8 cellular contexts compared by ENCODE assay signal in the genomic region with DNA sequence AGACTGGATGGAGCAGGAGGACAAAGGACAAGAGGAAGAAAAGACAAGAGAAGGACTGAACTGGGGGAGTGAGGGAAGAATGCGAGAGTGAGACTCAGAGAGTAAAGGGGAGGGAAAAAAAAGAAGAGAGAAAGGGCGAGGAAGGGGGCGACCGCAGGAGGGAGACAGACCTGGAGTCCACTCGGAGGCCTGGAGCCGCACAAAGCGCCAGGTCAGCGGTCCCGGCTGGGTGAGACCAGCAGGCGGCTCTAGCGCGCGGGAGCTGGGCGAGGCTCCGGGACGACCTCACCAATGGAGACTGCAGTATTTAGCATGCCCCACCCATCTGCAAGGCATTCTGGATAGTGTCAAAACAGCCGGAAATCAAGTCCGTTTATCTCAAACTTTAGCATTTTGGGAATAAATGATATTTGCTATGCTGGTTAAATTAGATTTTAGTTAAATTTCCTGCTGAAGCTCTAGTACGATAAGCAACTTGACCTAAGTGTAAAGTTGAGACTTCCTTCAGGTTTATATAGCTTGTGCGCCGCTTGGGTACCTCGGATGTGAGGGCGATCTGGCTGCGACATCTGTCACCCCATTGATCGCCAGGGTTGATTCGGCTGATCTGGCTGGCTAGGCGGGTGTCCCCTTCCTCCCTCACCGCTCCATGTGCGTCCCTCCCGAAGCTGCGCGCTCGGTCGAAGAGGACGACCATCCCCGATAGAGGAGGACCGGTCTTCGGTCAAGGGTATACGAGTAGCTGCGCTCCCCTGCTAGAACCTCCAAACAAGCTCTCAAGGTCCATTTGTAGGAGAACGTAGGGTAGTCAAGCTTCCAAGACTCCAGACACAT. TPM values are rescaled to one million over a fixed set of nuclear protein-coding genes. Genes with fewer than 3 reads are reported as not detected.
A peak's percentile ranks its signal among the peaks of the same experiment; 100 is the strongest.
DNase-seq lines count a peak whose midpoint lies in the region; ATAC-seq, FAIRE-seq and TF ChIP-seq lines count a peak whose summit lies in the region.
"Not testable (repeated sequence)": the region's sequence is repeated elsewhere in the genome, so short reads cannot be mapped to it uniquely, and the experiment has no call there.

A gene with protein sequence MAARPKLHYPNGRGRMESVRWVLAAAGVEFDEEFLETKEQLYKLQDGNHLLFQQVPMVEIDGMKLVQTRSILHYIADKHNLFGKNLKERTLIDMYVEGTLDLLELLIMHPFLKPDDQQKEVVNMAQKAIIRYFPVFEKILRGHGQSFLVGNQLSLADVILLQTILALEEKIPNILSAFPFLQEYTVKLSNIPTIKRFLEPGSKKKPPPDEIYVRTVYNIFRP (minus strand): TSS at position 206 of the 834 bp plus-strand sequence. CDS start 1,041 bp downstream, outside the sequence.

- not testable (repeated sequence) for H3K27me3 Mint-ChIP-seq in chondrocyte (ENCODE audit: low read depth)

- peak within 1 kb of the TSS; percentile 96 for H3K4me3 Mint-ChIP-seq in chondrocyte (ENCODE audit: unreplicated experiment)

- not testable (repeated sequence) for H3K36me3 ChIP-seq in kidney (ENCODE audit: control insufficient read depth in 1 of 2, insufficient read depth in 2 of 2, low read length in 2 of 2)

- peaks cover 38% of the 10 kb centered on the region for H3K4me1 Mint-ChIP-seq in chondrocyte (ENCODE audit: low read depth)

- DNase-seq in AG10803 (ENCODE audit: low read depth) (peak; percentile 98), NCI-H446 treated with DMSO at 0.1 percent for 48 hours (lab: John Stamatoyannopoulos, UW) (peak; percentile 96), chondrocyte (ENCODE audit: low spot score) (peak; percentile 99), kidney (peak; percentile 99)
- peak; percentile 73 for DNase-seq in activated CD4-positive, alpha-beta T cell treated with anti-CD3 and anti-CD28 coated beads for 1 hour
- peak; percentile 92 for DNase-seq in stimulated activated CD4-positive, alpha-beta T cell treated with anti-CD3 and anti-CD28 coated beads, Interleukin-15, amount 100 ng/mL, for 24 hours

- intact Hi-C loops in kidney (cut with DNase I), result not testable (repeated sequence)

- TF ChIP-seq CTCF in AG10803 (conservative IDR thresholded peaks at IDR 0.05; ENCODE audit: low read length) (peak; percentile 78), chondrocyte (IDR thresholded peaks at IDR 0.05) (peak; percentile 88), kidney (IDR thresholded peaks at IDR 0.05; ENCODE audit: borderline replicate concordance, extremely low read depth, insufficient read depth) (peak; percentile 68)

- H3K27ac Mint-ChIP-seq in chondrocyte (ENCODE audit: unreplicated experiment), result peak within 1 kb of the TSS; percentile 98

- FAIRE-seq in kidney (lab: Jason Lieb, UNC), result peak; percentile 67

- H3K9me3 Mint-ChIP-seq in chondrocyte (ENCODE audit: low read depth), result not testable (repeated sequence)

- ATAC-seq in GM19043 (IDR thresholded peaks at IDR 0.05; ENCODE audit: low read depth, unreplicated experiment), result peak; percentile 98
- ATAC-seq in HG03378 (IDR thresholded peaks at IDR 0.05; ENCODE audit: unreplicated experiment), result peak; percentile 91

- peak within 1 kb of the TSS; percentile 81 for H3K4me3 ChIP-seq in AG10803 (ENCODE audit: low read length)
- H3K4me3 ChIP-seq in kidney (ENCODE audit: low read length in 2 of 2), result peak within 1 kb of the TSS; percentile 90 to 92

- peak within 1 kb of the TSS; percentile 97 to 98 for H3K27ac ChIP-seq in kidney (ENCODE audit: low read depth in 2 of 2, low read length in 2 of 2)

- H3K36me3 Mint-ChIP-seq in chondrocyte (ENCODE audit: low read depth), result not testable (repeated sequence)

- H3K4me1 ChIP-seq in kidney (ENCODE audit: control insufficient read depth in 1 of 2, insufficient read depth in 1 of 2, low read depth in 1 of 2, low read length in 2 of 2), result not testable (repeated sequence)

- H3K9me3 ChIP-seq in kidney (ENCODE audit: control insufficient read depth in 1 of 2, low read length in 2 of 2), result not testable (repeated sequence)

- H3K9ac ChIP-seq in kidney (ENCODE audit: low read length in 2 of 2), result peak within 1 kb of the TSS; percentile 97 to 99

RNA-seq across cellular contexts. Expression of the gene that starts here (rescaled TPM):
- total RNA-seq in chondrocyte (30.9 to 43.4 TPM (median 31.4 TPM) in 3 replicates), kidney (17.4 TPM)
- 47.4 TPM for polyA plus RNA-seq in kidney (ENCODE audit: insufficient read depth, low read depth, low replicate concordance)

Comparison
In these comparisons a context has a peak if more than half of its experiments do, and no peak if none do; other contexts are left out.
1. Peak in every context shown above with its lines: DNase-seq, ATAC-seq, H3K4me3 ChIP-seq and H3K27ac ChIP-seq.